1 cellular context compared by ENCODE assay signal in genomic region chr11:20448838-20449237, GRCh38.
TF ChIP-seq lines count a peak whose summit lies in the region.

No MANE protein-coding gene starts in this region.

TF ChIP-seq in HEK293, 187 proteins besides CTCF, POLR2A, EP300 and RAD21:
- TF ChIP-seq REST (tag by site-specific recombination; IDR thresholded peaks at IDR 0.05) (peak; percentile 71), ZNF391 (tag by site-specific recombination; IDR thresholded peaks at IDR 0.05; ENCODE audit: borderline replicate concordance, low read depth) (no peak), BCL11A (tag by site-specific recombination; IDR thresholded peaks at IDR 0.05; ENCODE audit: low read depth) (no peak), SP3 (tag by site-specific recombination; IDR thresholded peaks at IDR 0.05) (no peak), ZSCAN4 (tag by site-specific recombination; IDR thresholded peaks at IDR 0.05) (no peak), REPIN1 (tag by site-specific recombination; IDR thresholded peaks at IDR 0.05; ENCODE audit: low read depth) (no peak)
TF ChIP-seq in HEK293: peak in this region for 1.
